ENCODE assay signal across 14 cellular contexts in genomic region chr16:49483651-49484451, GRCh38.
DNase-seq lines count a peak whose midpoint lies in the region; ATAC-seq lines count a peak whose summit lies in the region.
"Had no signal": no experiment of that assay in that cellular context is flagged by ENCODE, and none has a peak within 500 bp of the region (broad histone marks: within the 10 kb centered on the region; RNA-seq: fewer than 3 reads in every experiment).

No MANE protein-coding gene starts in this region.

- H3K27ac ChIP-seq in SJCRH30 (no peak overlapping the region), iPS-20b (ENCODE audit: low read length) (no peak overlapping the region), skeletal muscle tissue (ENCODE audit: low read depth, low read length) (peak overlapping the region; percentile 28), caudate nucleus (ENCODE audit: low read depth, low read length) (no peak overlapping the region)
- H3K27ac ChIP-seq: brain microvascular endothelial cell, SK-N-MC had no signal

- H3K36me3 ChIP-seq in SJCRH30 (no peaks in the 10 kb centered on the region), iPS-20b (ENCODE audit: insufficient read depth, low read depth, low read length) (no peaks in the 10 kb centered on the region), skeletal muscle tissue (ENCODE audit: control insufficient read depth in 3 of 3, insufficient read depth in 3 of 3, low read length in 3 of 3) (no peaks in the 10 kb centered on the region)
- H3K36me3 ChIP-seq: brain microvascular endothelial cell had no signal

- H3K27me3 ChIP-seq in SJCRH30: peaks cover 3% of the 10 kb centered on the region; the same call in 1 of the 2 replicates
- peaks cover 21% of the 10 kb centered on the region; the same call in 1 of the 2 replicates for H3K27me3 ChIP-seq in iPS-20b (ENCODE audit: insufficient read depth, low read length)
- H3K27me3 ChIP-seq in skeletal muscle tissue (ENCODE audit: control insufficient read depth in 3 of 3, insufficient read depth in 3 of 3, low read length in 3 of 3): no peaks in the 10 kb centered on the region
- H3K27me3 ChIP-seq: brain microvascular endothelial cell had no signal

- ATAC-seq in GM19324 (IDR thresholded peaks at IDR 0.05; ENCODE audit: low FRiP score, unreplicated experiment): peak; percentile 45
- ATAC-seq: stimulated activated naive CD8-positive, alpha-beta T cell treated with anti-CD3 and anti-CD28 coated beads, Interleukin-15, Interleukin-2, amounts not matched to agents 100 U/mL and 50 U/mL, for 24 hours had no signal

- peak overlapping the region; percentile 23 for H3K4me3 ChIP-seq in SJCRH30
- H3K4me3 ChIP-seq in iPS-20b (ENCODE audit: low read length): peak overlapping the region; percentile 32; the same call in 1 of the 2 replicates
- peak overlapping the region; percentile 16 to 35 (median 33) for H3K4me3 ChIP-seq in skeletal muscle tissue (ENCODE audit: low read length in 3 of 3)

- H3K4me1 ChIP-seq in SJCRH30: peaks cover 3% of the 10 kb centered on the region; the same call in 1 of the 2 replicates
- peaks cover 2% of the 10 kb centered on the region; the same call in 1 of the 2 replicates for H3K4me1 ChIP-seq in iPS-20b (ENCODE audit: insufficient read depth, low read length)
- H3K4me1 ChIP-seq in skeletal muscle tissue (ENCODE audit: control insufficient read depth in 3 of 3, insufficient read depth in 3 of 3, low read length in 3 of 3): peaks cover 6 to 10% (median 8%) of the 10 kb centered on the region in 3 donors

- DNase-seq in SJCRH30 (no peak), caudate nucleus (lab: John Stamatoyannopoulos, UW) (no peak), NCI-H748 (lab: John Stamatoyannopoulos, UW; ENCODE audit: unreplicated experiment) (no peak), NCI-H2029 (lab: John Stamatoyannopoulos, UW) (no peak)
- DNase-seq: brain microvascular endothelial cell; CD8-positive, alpha-beta memory T cell; KBM-7; NCI-H2029 treated with DMSO at 0.1 percent for 48 hours; NK-92 treated with Interleukin-12 subunit alpha and Interleukin-12 subunit beta, amount 100 ng/mL, for 24 hours had no signal

- H3K9me3 ChIP-seq in SJCRH30 (replicated peaks) (no peaks in the 10 kb centered on the region), iPS-20b (ENCODE audit: insufficient read depth, low read depth, low read length) (no peaks in the 10 kb centered on the region), skeletal muscle tissue (ENCODE audit: control insufficient read depth in 3 of 3, low read length in 3 of 3) (no peaks in the 10 kb centered on the region)

- H3K9ac ChIP-seq in iPS-20b (ENCODE audit: low read depth, low read length): no peak overlapping the region
- peak overlapping the region in 1 of 3 donors; percentile 55 for H3K9ac ChIP-seq in skeletal muscle tissue (ENCODE audit: low read depth in 1 of 3, low read length in 3 of 3)
